ENCODE assay signal across 15 cellular contexts in genomic region chr18:66046025-66046602, GRCh38.
DNase-seq lines count a peak whose midpoint lies in the region; ATAC-seq and TF ChIP-seq lines count a peak whose summit lies in the region.
"Had no signal": no experiment of that assay in that cellular context is flagged by ENCODE, and none has a peak within 500 bp of the region (broad histone marks: within the 10 kb centered on the region; RNA-seq: fewer than 3 reads in every experiment).

No MANE protein-coding gene starts in this region.

- H3K27me3 Mint-ChIP-seq in GM23338 (ENCODE audit: insufficient read depth, low read depth, poor library complexity), result peaks cover 2% of the 10 kb centered on the region
- H3K27me3 Mint-ChIP-seq: stimulated activated memory B cell treated with anti-CD40 and anti-IgM and Interleukin-4, amounts not matched to agents 10 μg/mL and 1 μg/mL and 100 μg/mL, for 72 hours had no signal

- no peaks in the 10 kb centered on the region for H3K79me2 ChIP-seq in GM23338 (replicated peaks; ENCODE audit: insufficient read depth)

- H3K4me3 ChIP-seq in GM23338, result no peak overlapping the region

- peak overlapping the region; percentile 39; the same call in 1 of the 2 replicates for H2AFZ ChIP-seq in GM23338

- no peak overlapping the region for H3K4me3 Mint-ChIP-seq in GM23338
- H3K4me3 Mint-ChIP-seq: stimulated activated memory B cell treated with anti-CD40 and anti-IgM and Interleukin-4, amounts not matched to agents 10 μg/mL and 1 μg/mL and 100 μg/mL, for 72 hours had no signal

- H3K27ac Mint-ChIP-seq in GM23338, result 0 out of 2 replicates have a peak overlapping the region, but pooled peaks have one; percentile 29
- H3K27ac Mint-ChIP-seq: stimulated activated memory B cell treated with anti-CD40 and anti-IgM and Interleukin-4, amounts not matched to agents 10 μg/mL and 1 μg/mL and 100 μg/mL, for 72 hours had no signal

- no peaks in the 10 kb centered on the region for H3K9me2 ChIP-seq in GM23338 (ENCODE audit: insufficient read depth)

- peaks cover 2% of the 10 kb centered on the region; the same call in 1 of the 3 replicates for H3K4me1 Mint-ChIP-seq in GM23338
- H3K4me1 Mint-ChIP-seq: stimulated activated memory B cell treated with anti-CD40 and anti-IgM and Interleukin-4, amounts not matched to agents 10 μg/mL and 1 μg/mL and 100 μg/mL, for 72 hours had no signal

- no peaks in the 10 kb centered on the region for H3K36me3 Mint-ChIP-seq in GM23338 (ENCODE audit: low read depth)
- H3K36me3 Mint-ChIP-seq: stimulated activated memory B cell treated with anti-CD40 and anti-IgM and Interleukin-4, amounts not matched to agents 10 μg/mL and 1 μg/mL and 100 μg/mL, for 72 hours had no signal

- peak in 1 of 2 experiments; percentile 47; a peak in 3 of 4 replicates for TF ChIP-seq CTCF in GM23338 (conservative IDR thresholded peaks at IDR 0.05; ENCODE audit: low read depth in 2 of 2)

- intact Hi-C loops in posterior vena cava (cut with DNase I), result no loop called here

- peak; percentile 95 for ATAC-seq in GM18511 (IDR thresholded peaks at IDR 0.05; ENCODE audit: unreplicated experiment)
- no peak; the same call in 2 of the 3 replicates for ATAC-seq in GM23338
- no peak for ATAC-seq in HG03097 (IDR thresholded peaks at IDR 0.05; ENCODE audit: low FRiP score, unreplicated experiment)
- ATAC-seq in HG03095 (IDR thresholded peaks at IDR 0.05; ENCODE audit: unreplicated experiment), result no peak
- ATAC-seq: stimulated activated memory B cell treated with anti-CD40 and anti-IgM and Interleukin-4, amounts not matched to agents 10 μg/mL and 1 μg/mL and 100 μg/mL, for 72 hours had no signal

- H3K27ac ChIP-seq in GM23338 (ENCODE audit: low read depth), result no peak overlapping the region

- H3K4me2 ChIP-seq in GM23338, result no peak overlapping the region

- H3F3A ChIP-seq in GM23338 (replicated peaks; ENCODE audit: low read depth), result no peaks in the 10 kb centered on the region

- no peaks in the 10 kb centered on the region for H3K36me3 ChIP-seq in GM23338 (ENCODE audit: insufficient read depth)

- H4K20me1 ChIP-seq in GM23338 (replicated peaks; ENCODE audit: insufficient read depth), result no peaks in the 10 kb centered on the region

- H3K27me3 ChIP-seq in GM23338 (ENCODE audit: insufficient read depth), result no peaks in the 10 kb centered on the region

- H3K4me1 ChIP-seq in GM23338 (ENCODE audit: insufficient read depth), result no peaks in the 10 kb centered on the region; the same call in 1 of the 2 replicates

- DNase-seq in GM23338 (ENCODE audit: low spot score) (peak; percentile 15), HT-29 (ENCODE audit: low spot score) (peak; percentile 48), kidney tubule cell (ENCODE audit: low spot score) (peak; percentile 10), posterior vena cava (ENCODE audit: low spot score) (no peak)
- no peak for DNase-seq in stimulated activated CD4-positive, alpha-beta T cell treated with anti-CD3 and anti-CD28 coated beads, Interleukin-1b, Interleukin-23, amount 100 ng/mL, for 48 hours
- DNase-seq: activated naive CD4-positive, alpha-beta T cell treated with anti-CD3 and anti-CD28 coated beads, Interleukin-2, amount 50 U/mL, for 16 hours; AML-193; caudate nucleus; DND-41; RPMI8226; stimulated activated CD4-positive, alpha-beta T cell treated with anti-CD3 and anti-CD28 coated beads, Interleukin-2, amount 100 ng/mL, for 24 hours had no signal

- no peaks in the 10 kb centered on the region for H3K9me3 Mint-ChIP-seq in GM23338

TF ChIP-seq in GM23338, 12 proteins besides CTCF, POLR2A, EP300 and RAD21:
- TF ChIP-seq ZNF114 (CRISPR knock-in tag; IDR thresholded peaks at IDR 0.05), result no peak
- TF ChIP-seq POLR2AphosphoS5 (IDR thresholded peaks at IDR 0.05; ENCODE audit: low read depth), result no peak
- TF ChIP-seq STAT1 (IDR thresholded peaks at IDR 0.05; ENCODE audit: unreplicated experiment), result no peak
- no peak for TF ChIP-seq EZH2phosphoT487 (IDR thresholded peaks at IDR 0.05; ENCODE audit: unreplicated experiment)
- no peak for TF ChIP-seq CREB1 (CRISPR knock-in tag; IDR thresholded peaks at IDR 0.05; ENCODE audit: low read depth)
- TF ChIP-seq JUNB (IDR thresholded peaks at IDR 0.05; ENCODE audit: unreplicated experiment), result no peak
- no peak for TF ChIP-seq ZNF462 (CRISPR knock-in tag; IDR thresholded peaks at IDR 0.05)
- no peak for TF ChIP-seq NANOG (IDR thresholded peaks at IDR 0.05; ENCODE audit: borderline replicate concordance)

Comparison
In these comparisons a context has a peak if more than half of its experiments do, and no peak if none do; other contexts are left out.
1. DNase-seq: peak in GM23338 (single experiment), HT-29 (single experiment) and kidney tubule cell (single experiment); none in posterior vena cava (single experiment) and stimulated activated CD4-positive, alpha-beta T cell treated with anti-CD3 and anti-CD28 coated beads, Interleukin-1b, Interleukin-23, amount 100 ng/mL, for 48 hours (single experiment).